In genomic region chr13:73335226-73335625, GRCh38 we compare ENCODE assay signal across 8 cellular contexts.
DNase-seq lines count a peak whose midpoint lies in the region; ATAC-seq, FAIRE-seq and TF ChIP-seq lines count a peak whose summit lies in the region.

No MANE protein-coding gene starts in this region.

- 0 out of 5 replicates have a peak, but pooled peaks of 1 of the 2 experiments have one; percentile 42 for TF ChIP-seq EP300 in A549 (IDR thresholded peaks at IDR 0.05)

- H2AK5ac ChIP-seq in neuronal stem cell (ENCODE audit: low read depth, low read length): no peak overlapping the region

- H3K9me3 ChIP-seq in A549: no peaks in the 10 kb centered on the region
- no peaks in the 10 kb centered on the region for H3K9me3 ChIP-seq in mammary epithelial cell (replicated peaks; ENCODE audit: insufficient read depth, low read length)
- no peaks in the 10 kb centered on the region for H3K9me3 ChIP-seq in neuronal stem cell (replicated peaks in 1 of 2; ENCODE audit: control insufficient read depth in 2 of 2, insufficient read depth in 1 of 2, low read depth in 1 of 2, low read length in 2 of 2)

- dilution Hi-C loops in mammary epithelial cell (cut with HindIII; ENCODE audit: low sequenced_read_pairs): no loop called here

- POLR2A ChIA-PET in A549 (lab: Yijun Ruan, JAX): no interaction called here

- intact Hi-C loops in mammary epithelial cell (cut with micrococcal nuclease): loop anchor here (1.0 to 10.0 kb wide), 9 partner anchors 30 to 276 kb away; partner anchors contain the start of gene KLF5

- FAIRE-seq in A549 (lab: Jason Lieb, UNC): no peak

- no peak overlapping the region for H3K14ac ChIP-seq in neuronal stem cell (ENCODE audit: low read length)

- H2BK12ac ChIP-seq in neuronal stem cell (ENCODE audit: low read length): no peak overlapping the region

- peaks cover 45% of the 10 kb centered on the region for H3K4me1 ChIP-seq in A549
- H3K4me1 ChIP-seq in mammary epithelial cell (ENCODE audit: insufficient read depth, low read length): peaks cover 48% of the 10 kb centered on the region
- no peaks in the 10 kb centered on the region for H3K4me1 ChIP-seq in neuronal stem cell (ENCODE audit: control insufficient read depth in 2 of 2, insufficient read depth in 1 of 2, low read depth in 1 of 2, low read length in 2 of 2)

- ATAC-seq in A549: peak; percentile 69 to 75
- peak; percentile 65 for ATAC-seq in GM19351 (IDR thresholded peaks at IDR 0.05; ENCODE audit: unreplicated experiment)
- peak; percentile 99 for ATAC-seq in HG03175 (IDR thresholded peaks at IDR 0.05; ENCODE audit: unreplicated experiment)
- no peak for ATAC-seq in omental fat pad (ENCODE audit: low FRiP score)

- no peak for TF ChIP-seq RAD21 in A549 (conservative IDR thresholded peaks at IDR 0.05 in 1 of 2, IDR thresholded peaks at IDR 0.05 in 1 of 2)

- no peak overlapping the region for H3K23ac ChIP-seq in neuronal stem cell (ENCODE audit: low read depth, low read length, poor library complexity)

- H2BK120ac ChIP-seq in neuronal stem cell (ENCODE audit: low read depth, low read length): no peak overlapping the region

- in situ Hi-C loops in mammary epithelial cell (cut with MboI; ENCODE audit: low sequenced_read_pairs in 2 of 2): loop anchor here in 1 of 2 donors (10.0 to 25.0 kb wide), 2 partner anchors 110 to 248 kb away; no protein-coding TSS in a partner anchor

- H3K18ac ChIP-seq in neuronal stem cell (ENCODE audit: low read length): no peak overlapping the region

- no peak overlapping the region for H4K8ac ChIP-seq in neuronal stem cell (ENCODE audit: low read depth, low read length)

- peak overlapping the region; percentile 2 for H2AFZ ChIP-seq in mammary epithelial cell (ENCODE audit: low read depth, low read length)
- no peak overlapping the region for H2AFZ ChIP-seq in neuronal stem cell (ENCODE audit: low read length)

- CTCF ChIA-PET in A549 (lab: Yijun Ruan, JAX): no interaction called here
- CTCF ChIA-PET in mammary epithelial cell (lab: Charles Lee; ENCODE audit: low non-redundant PET): no interaction called here

- no peaks in the 10 kb centered on the region for H3K27me3 ChIP-seq in mammary epithelial cell (ENCODE audit: insufficient read depth, low read length)
- no peaks in the 10 kb centered on the region for H3K27me3 ChIP-seq in neuronal stem cell (ENCODE audit: control insufficient read depth in 3 of 3, insufficient read depth in 3 of 3, low read depth in 1 of 3, low read length in 3 of 3)

- no peak overlapping the region for H2BK5ac ChIP-seq in neuronal stem cell (ENCODE audit: low read length)

- H3K27ac ChIP-seq in A549 (peak overlapping the region; percentile 87 to 92), mammary epithelial cell (ENCODE audit: insufficient read depth, low read depth, low read length) (peak overlapping the region; percentile 100), neuronal stem cell (replicated peaks; ENCODE audit: low read length) (no peak overlapping the region)

- H3K79me2 ChIP-seq in mammary epithelial cell (ENCODE audit: insufficient read depth, low read length): no peaks in the 10 kb centered on the region

- H2BK15ac ChIP-seq in neuronal stem cell (ENCODE audit: low read length): no peak overlapping the region

- DNase-seq in A549 (ENCODE audit: low read depth in 1 of 2, low spot score in 1 of 2) (peak; percentile 45 to 79), mammary epithelial cell (peak; percentile 95), neuronal stem cell (ENCODE audit: low spot score) (no peak), omental fat pad (ENCODE audit: low spot score) (no peak), NK-92 (lab: John Stamatoyannopoulos, UW; ENCODE audit: unreplicated experiment) (no peak)
- DNase-seq in activated CD4-positive, alpha-beta T cell treated with anti-CD3 and anti-CD28 coated beads for 1 hour: no peak

- 3% methylated on average over 5 of the region's 5 CpGs for WGBS in A549 (ENCODE audit: missing lambda C conversion rate)
- WGBS in mammary epithelial cell (ENCODE audit: low coverage, missing lambda C conversion rate): 4% methylated on average over 5 of the region's 5 CpGs
- WGBS in neuronal stem cell (ENCODE audit: extremely low coverage in 2 of 2, insufficient read length in 2 of 2, insufficient replicate concordance in 1 of 2), 2 donors: no CpG with 5 or more reads among the region's 5 CpGs

- TF ChIP-seq CTCF in A549 (IDR thresholded peaks at IDR 0.05) (no peak), mammary epithelial cell (conservative IDR thresholded peaks at IDR 0.05 in 1 of 2, IDR thresholded peaks at IDR 0.05 in 1 of 2; ENCODE audit: extremely low read depth in 1 of 2, insufficient read depth in 1 of 2, low read depth in 1 of 2, low read length in 2 of 2) (no peak), omental fat pad (IDR thresholded peaks at IDR 0.05) (no peak)

- no peak for TF ChIP-seq POLR2A in A549 (IDR thresholded peaks at IDR 0.05; ENCODE audit: low read length)

- H3K36me3 ChIP-seq in mammary epithelial cell (ENCODE audit: insufficient read depth, low read length) (no peaks in the 10 kb centered on the region), neuronal stem cell (replicated peaks in 1 of 2; ENCODE audit: control insufficient read depth in 2 of 2, insufficient read depth in 2 of 2, low read length in 2 of 2) (no peaks in the 10 kb centered on the region)

- H3K4me2 ChIP-seq in A549 (peak overlapping the region; percentile 71), mammary epithelial cell (ENCODE audit: insufficient read depth, low read depth, low read length) (peak overlapping the region; percentile 45), neuronal stem cell (ENCODE audit: insufficient read depth, low read length, poor library complexity, severe bottlenecking) (no peak overlapping the region)

- H3K79me1 ChIP-seq in neuronal stem cell (ENCODE audit: low read depth, low read length): no peaks in the 10 kb centered on the region

- H3K4ac ChIP-seq in neuronal stem cell (ENCODE audit: low read length): no peak overlapping the region

- no TSS peak for BruUV-seq in mammary epithelial cell (replicated peaks; lab: Mats Ljungman, UMichigan)

- H3K4me3 ChIP-seq in A549 (no peak overlapping the region), mammary epithelial cell (replicated peaks in 1 of 3; ENCODE audit: insufficient read depth in 1 of 3, low read depth in 2 of 3, low read length in 3 of 3) (no peak overlapping the region), neuronal stem cell (ENCODE audit: low read length in 2 of 2) (no peak overlapping the region)

- H4K20me1 ChIP-seq in mammary epithelial cell (ENCODE audit: insufficient read depth, low read length): no peaks in the 10 kb centered on the region

- H3K9ac ChIP-seq in mammary epithelial cell (ENCODE audit: insufficient read depth, low read length) (peak overlapping the region; percentile 76), neuronal stem cell (ENCODE audit: low read depth, low read length, poor library complexity) (no peak overlapping the region)

- no peak overlapping the region for H4K91ac ChIP-seq in neuronal stem cell (ENCODE audit: low read depth, low read length, poor library complexity)

TF ChIP-seq in A549, 52 proteins besides CTCF, POLR2A, EP300 and RAD21:
- peak; percentile 85 for TF ChIP-seq GATA3 (IDR thresholded peaks at IDR 0.05; ENCODE audit: borderline replicate concordance)
- no peak for TF ChIP-seq ESRRA (IDR thresholded peaks at IDR 0.05; ENCODE audit: borderline replicate concordance, low read length)
- peak; percentile 13 to 44; a peak in 1 of 4 replicates for TF ChIP-seq CEBPB (IDR thresholded peaks at IDR 0.05)
- peak; percentile 62 for TF ChIP-seq JUNB (IDR thresholded peaks at IDR 0.05)
- TF ChIP-seq KDM1A (IDR thresholded peaks at IDR 0.05; ENCODE audit: low read depth): no peak
- peak; percentile 47 for TF ChIP-seq FOSL2 (IDR thresholded peaks at IDR 0.05)
- peak; percentile 88 for TF ChIP-seq FOSL2 (CRISPR knock-in tag; IDR thresholded peaks at IDR 0.05)
- 0 out of 5 replicates have a peak, but pooled peaks of 1 of the 2 experiments have one; percentile 19 for TF ChIP-seq JUN (IDR thresholded peaks at IDR 0.05)

Comparison
In these comparisons a context has a peak if more than half of its experiments do, and no peak if none do; other contexts are left out.
1. DNase-seq: peak in A549 (2 of 2) and mammary epithelial cell (single experiment); none in neuronal stem cell (single experiment), omental fat pad (single experiment), activated CD4-positive, alpha-beta T cell treated with anti-CD3 and anti-CD28 coated beads for 1 hour (single experiment) and NK-92 (single experiment).